Comparison of ENCODE assay signal across 9 cellular contexts in the genomic region with DNA sequence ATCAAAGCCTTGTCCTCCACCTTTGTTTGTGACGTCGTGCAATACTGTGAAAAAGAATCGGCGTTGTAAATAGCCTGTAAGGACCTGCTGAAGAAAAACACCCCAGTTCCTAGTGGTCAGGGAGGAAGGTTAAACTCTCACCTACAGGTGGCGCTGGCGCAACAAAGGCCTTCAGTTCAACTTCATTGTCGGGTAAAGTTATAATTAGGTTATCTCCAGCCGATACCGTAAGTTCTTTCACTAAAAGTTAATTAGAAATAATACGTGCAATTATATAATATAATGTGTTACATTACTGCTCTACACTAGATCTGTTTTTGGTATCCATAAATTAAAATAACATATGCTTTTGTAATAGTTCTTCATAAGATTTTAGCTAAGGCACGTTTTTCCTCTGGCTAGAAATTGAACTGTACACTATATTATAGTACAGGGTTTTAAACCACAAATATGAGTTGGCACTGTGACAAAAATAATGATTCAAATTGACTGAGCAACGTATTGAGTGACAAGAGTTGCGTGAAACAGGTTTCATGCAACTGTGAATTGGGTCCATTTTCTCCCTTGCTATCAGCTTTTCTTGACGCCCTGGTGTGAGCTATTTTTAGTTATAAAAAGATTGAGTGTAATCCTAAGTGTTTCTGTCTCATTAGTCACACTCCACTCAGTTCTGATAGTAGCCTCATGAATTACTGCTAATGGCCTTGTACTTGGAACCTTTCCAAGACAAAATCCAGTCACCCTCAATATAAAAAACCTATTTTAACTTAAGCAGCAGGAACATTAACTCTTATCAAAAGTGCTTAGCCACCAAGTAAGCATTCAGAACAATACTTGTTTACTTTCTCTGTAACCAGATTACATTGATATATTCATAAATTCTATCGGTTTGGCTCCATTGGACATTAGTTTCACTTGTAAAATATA.
DNase-seq lines count a peak whose midpoint lies in the region; ATAC-seq and TF ChIP-seq lines count a peak whose summit lies in the region.
"Had no signal": no experiment of that assay in that cellular context is flagged by ENCODE, and none has a peak within 500 bp of the region (broad histone marks: within the 10 kb centered on the region; RNA-seq: fewer than 3 reads in every experiment).

No MANE protein-coding gene starts in this region.

- H3K36me3 Mint-ChIP-seq in central memory CD8-positive, alpha-beta T cell (ENCODE audit: insufficient read depth), result no peaks in the 10 kb centered on the region

- DNase-seq in GM12865 (ENCODE audit: low read depth) (peak; percentile 81), NCI-H2227 (lab: John Stamatoyannopoulos, UW; ENCODE audit: unreplicated experiment) (peak; percentile 87), kidney glomerular epithelial cell (lab: John Stamatoyannopoulos, UW) (peak; percentile 44)
- DNase-seq in activated CD4-positive, CD25-positive, alpha-beta regulatory T cell (lab: John Stamatoyannopoulos, UW), result peak; percentile 48 to 60 (median 54)
- peak; percentile 29 to 50 for DNase-seq in central memory CD8-positive, alpha-beta T cell (ENCODE audit: low spot score in 2 of 2)
- DNase-seq in stimulated activated CD4-positive, alpha-beta T cell treated with anti-CD3 and anti-CD28 coated beads, Interleukin-2, amount 100 ng/mL, for 48 hours, result peak; percentile 68 to 77

- peaks cover 5% of the 10 kb centered on the region for H3K4me1 Mint-ChIP-seq in central memory CD8-positive, alpha-beta T cell

- ATAC-seq in HG03103 (IDR thresholded peaks at IDR 0.05; ENCODE audit: low read depth, unreplicated experiment) (peak; percentile 73), HG03097 (IDR thresholded peaks at IDR 0.05; ENCODE audit: low FRiP score, unreplicated experiment) (no peak)
- ATAC-seq in central memory CD8-positive, alpha-beta T cell (replicated peaks; ENCODE audit: extremely low read depth, poor library complexity, severe bottlenecking), result no peak

- H3K27me3 Mint-ChIP-seq in central memory CD8-positive, alpha-beta T cell, result peaks cover 24% of the 10 kb centered on the region

- no peaks in the 10 kb centered on the region for H3K9me3 Mint-ChIP-seq in central memory CD8-positive, alpha-beta T cell

- no peak overlapping the region for H3K4me3 Mint-ChIP-seq in central memory CD8-positive, alpha-beta T cell

- TF ChIP-seq CTCF in GM12865 (IDR thresholded peaks at IDR 0.05; ENCODE audit: insufficient read depth, low read depth, low read length, missing control alignments), result peak; percentile 83

- H3K27ac Mint-ChIP-seq in central memory CD8-positive, alpha-beta T cell (ENCODE audit: low read depth), result no peak overlapping the region

- H3K4me3 ChIP-seq in GM12865 (ENCODE audit: low read depth, low read length), result no peak overlapping the region
- H3K4me3 ChIP-seq: skin epidermis had no signal
